ENCODE assay signal across 18 cellular contexts in the genomic region with DNA sequence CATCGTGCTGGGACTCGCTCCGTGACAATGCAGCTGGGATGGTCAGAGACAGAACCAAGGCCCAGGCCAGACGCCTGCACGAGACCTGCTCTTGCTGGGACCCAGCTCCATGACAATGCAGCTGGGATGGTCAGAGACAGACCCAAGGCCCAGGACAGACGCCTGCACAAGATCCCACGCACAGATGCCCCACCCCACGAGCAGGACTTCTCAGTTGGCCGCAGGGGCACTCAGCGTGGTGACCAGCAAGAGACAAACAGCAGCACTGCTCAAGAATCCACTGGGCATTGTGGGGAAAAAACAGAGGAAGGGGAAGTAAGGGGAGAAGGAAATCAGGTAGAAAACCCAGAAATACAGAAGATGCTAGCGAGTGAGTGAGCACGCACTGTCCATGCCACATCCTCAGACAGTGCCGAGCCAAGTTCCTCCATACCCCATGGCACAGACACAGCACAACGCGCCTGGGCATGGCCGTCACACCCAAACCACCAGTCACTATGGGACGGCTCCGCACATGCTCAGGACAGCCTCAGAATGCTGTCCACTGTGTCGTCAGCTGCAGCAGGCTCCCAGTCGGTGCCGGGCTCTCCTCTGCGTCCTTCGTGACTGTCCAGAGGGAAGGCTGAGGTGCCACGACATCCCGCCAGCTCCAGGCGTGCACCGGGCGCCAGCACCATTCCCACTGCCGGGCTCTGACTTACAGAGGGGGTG. TPM values are rescaled to one million over a fixed set of nuclear protein-coding genes. Genes with fewer than 3 reads are reported as not detected.
DNase-seq lines count a peak whose midpoint lies in the region; ATAC-seq, FAIRE-seq and TF ChIP-seq lines count a peak whose summit lies in the region.
"Had no signal": no experiment of that assay in that cellular context is flagged by ENCODE, and none has a peak within 500 bp of the region (broad histone marks: within the 10 kb centered on the region; RNA-seq: fewer than 3 reads in every experiment).

No MANE protein-coding gene starts in this region.

- H3K36me3 ChIP-seq in GM23338 (ENCODE audit: insufficient read depth) (no peaks in the 10 kb centered on the region), H1 (ENCODE audit: control insufficient read depth in 2 of 4, insufficient read depth in 4 of 4, low read length in 3 of 4) (peaks cover 0 to 38% (median 17%) of the 10 kb centered on the region in 4 experiments; a peak in 6 of 8 replicates)

- H3K9ac ChIP-seq in H1 (replicated peaks in 1 of 4; ENCODE audit: extremely low read depth in 1 of 4, low read depth in 3 of 4, low read length in 3 of 4): no peak overlapping the region; a peak in 1 of 7 replicates

- H3K27me3 Mint-ChIP-seq in activated CD8-positive, alpha-beta T cell treated with anti-CD3 and anti-CD28 coated beads, Interleukin-2, amount 10 ng/mL, durations not matched to agents 7 days and 5 days (ENCODE audit: low read depth): no peaks in the 10 kb centered on the region
- no peaks in the 10 kb centered on the region for H3K27me3 Mint-ChIP-seq in activated CD8-positive, alpha-beta T cell treated with anti-CD3 and anti-CD28 coated beads for 36 hours
- H3K27me3 Mint-ChIP-seq in GM23338 (ENCODE audit: insufficient read depth, low read depth, poor library complexity): peaks cover 8% of the 10 kb centered on the region
- H3K27me3 Mint-ChIP-seq in neural crest cell (ENCODE audit: low read depth): no peaks in the 10 kb centered on the region

- H3K56ac ChIP-seq in H1 (replicated peaks; ENCODE audit: insufficient read length, low read depth, low read length): no peak overlapping the region

- no peak for TF ChIP-seq RAD21 in H1 (IDR thresholded peaks at IDR 0.05 in 1 of 2, conservative IDR thresholded peaks at IDR 0.05 in 1 of 2; ENCODE audit: low read depth in 2 of 2, low read length in 2 of 2)

- peaks cover 41% of the 10 kb centered on the region for H3K36me3 Mint-ChIP-seq in activated CD8-positive, alpha-beta T cell treated with anti-CD3 and anti-CD28 coated beads, Interleukin-2, amount 10 ng/mL, durations not matched to agents 7 days and 5 days (ENCODE audit: low read depth)
- H3K36me3 Mint-ChIP-seq in activated CD8-positive, alpha-beta T cell treated with anti-CD3 and anti-CD28 coated beads for 36 hours (ENCODE audit: low read depth): peaks cover 20% of the 10 kb centered on the region
- H3K36me3 Mint-ChIP-seq in GM23338 (ENCODE audit: low read depth) (peaks cover 52% of the 10 kb centered on the region), neural crest cell (ENCODE audit: low read depth) (peaks cover 8% of the 10 kb centered on the region)

- no peak for TF ChIP-seq CTCF in activated CD8-positive, alpha-beta T cell treated with anti-CD3 and anti-CD28 coated beads for 36 hours (IDR thresholded peaks at IDR 0.05)
- TF ChIP-seq CTCF in GM23338 (conservative IDR thresholded peaks at IDR 0.05; ENCODE audit: low read depth in 2 of 2) (no peak), H1 (IDR thresholded peaks at IDR 0.05; ENCODE audit: control extremely low read depth in 1 of 3, insufficient read depth in 1 of 3, low read depth in 1 of 3, low read length in 3 of 3) (no peak), neural crest cell (conservative IDR thresholded peaks at IDR 0.05) (no peak)

- peak overlapping the region; percentile 49; the same call in 1 of the 2 replicates for H2BK5ac ChIP-seq in H1 (ENCODE audit: low read depth, low read length)

- H2AK5ac ChIP-seq in H1 (ENCODE audit: low read depth, low read length): no peak overlapping the region

- H3K27ac ChIP-seq in GM23338 (ENCODE audit: low read depth): no peak overlapping the region
- H3K27ac ChIP-seq in H1 (ENCODE audit: low read depth, low read length): no peak overlapping the region
- H3K27ac ChIP-seq: BLaER1 treated with 17β-estradiol and CSF1 and Interleukin-3, amounts not matched to agents 10 nM and 100 nM; PC-9 had no signal

- no peaks in the 10 kb centered on the region for H3K9me3 Mint-ChIP-seq in activated CD8-positive, alpha-beta T cell treated with anti-CD3 and anti-CD28 coated beads, Interleukin-2, amount 10 ng/mL, durations not matched to agents 7 days and 5 days (ENCODE audit: insufficient read depth)
- H3K9me3 Mint-ChIP-seq in activated CD8-positive, alpha-beta T cell treated with anti-CD3 and anti-CD28 coated beads for 36 hours: no peaks in the 10 kb centered on the region
- no peaks in the 10 kb centered on the region for H3K9me3 Mint-ChIP-seq in GM23338
- H3K9me3 Mint-ChIP-seq in neural crest cell: no peaks in the 10 kb centered on the region

- no peak overlapping the region for H2BK12ac ChIP-seq in H1 (ENCODE audit: low read depth, low read length)

- no peaks in the 10 kb centered on the region for H3K23me2 ChIP-seq in H1 (ENCODE audit: low read depth, low read length)

- H3K4me1 ChIP-seq in GM23338 (ENCODE audit: insufficient read depth) (no peaks in the 10 kb centered on the region), H1 (replicated peaks in 1 of 4; ENCODE audit: control insufficient read depth in 3 of 4, insufficient read depth in 4 of 4, low read length in 3 of 4) (no peaks in the 10 kb centered on the region; a peak in 3 of 7 replicates)
- H3K4me1 ChIP-seq: HAP-1 had no signal

- H3K79me2 ChIP-seq in GM23338 (replicated peaks; ENCODE audit: insufficient read depth) (peaks cover 72% of the 10 kb centered on the region), H1 (ENCODE audit: control insufficient read depth in 1 of 2, insufficient read depth in 2 of 2, low read length in 2 of 2) (peaks cover 4 to 70% of the 10 kb centered on the region in 2 experiments; a peak in 2 of 4 replicates)

- H3K14ac ChIP-seq in H1 (ENCODE audit: insufficient read length): no peak overlapping the region

- TF ChIP-seq POLR2A in H1 (IDR thresholded peaks at IDR 0.05; ENCODE audit: control extremely low read depth in 1 of 2, low read depth in 2 of 2, low read length in 2 of 2): no peak

- H3K4ac ChIP-seq in H1 (replicated peaks; ENCODE audit: insufficient read length, low read depth, low read length): no peak overlapping the region

- H3K9me3 ChIP-seq in H1 (ENCODE audit: insufficient read depth in 2 of 2, low read depth in 1 of 2, low read length in 1 of 2): no peaks in the 10 kb centered on the region
- H3K9me3 ChIP-seq: BLaER1 treated with 17β-estradiol and CSF1 and Interleukin-3, amounts not matched to agents 10 nM and 100 nM; HAP-1 had no signal

- H3F3A ChIP-seq in GM23338 (replicated peaks; ENCODE audit: low read depth): no peaks in the 10 kb centered on the region

- H4K91ac ChIP-seq in H1 (replicated peaks; ENCODE audit: insufficient read length, low read length): no peak overlapping the region

- H3K27ac Mint-ChIP-seq in activated CD8-positive, alpha-beta T cell treated with anti-CD3 and anti-CD28 coated beads, Interleukin-2, amount 10 ng/mL, durations not matched to agents 7 days and 5 days: peak overlapping the region; percentile 52
- H3K27ac Mint-ChIP-seq in activated CD8-positive, alpha-beta T cell treated with anti-CD3 and anti-CD28 coated beads for 36 hours: no peak overlapping the region
- H3K27ac Mint-ChIP-seq in GM23338 (peak overlapping the region; percentile 81; the same call in 1 of the 2 replicates), neural crest cell (ENCODE audit: unreplicated experiment) (peak overlapping the region; percentile 25)

- H3K79me1 ChIP-seq in H1 (ENCODE audit: low read depth, low read length): peaks cover 27% of the 10 kb centered on the region

- no peak overlapping the region for H3K18ac ChIP-seq in H1 (ENCODE audit: extremely low read depth, low read length)

- H4K5ac ChIP-seq in H1 (ENCODE audit: insufficient read length, low read depth, low read length): no peak overlapping the region

- H3K27me3 ChIP-seq in GM23338 (ENCODE audit: insufficient read depth) (no peaks in the 10 kb centered on the region), H1 (replicated peaks in 1 of 4; ENCODE audit: control insufficient read depth in 3 of 4, extremely low read depth in 1 of 4, insufficient read depth in 3 of 4, low read length in 3 of 4) (no peaks in the 10 kb centered on the region)
- H3K27me3 ChIP-seq: BLaER1 treated with 17β-estradiol and CSF1 and Interleukin-3, amounts not matched to agents 10 nM and 100 nM had no signal

- no peak overlapping the region for H3K4me3 Mint-ChIP-seq in activated CD8-positive, alpha-beta T cell treated with anti-CD3 and anti-CD28 coated beads, Interleukin-2, amount 10 ng/mL, durations not matched to agents 7 days and 5 days
- no peak overlapping the region for H3K4me3 Mint-ChIP-seq in activated CD8-positive, alpha-beta T cell treated with anti-CD3 and anti-CD28 coated beads for 36 hours
- no peak overlapping the region for H3K4me3 Mint-ChIP-seq in GM23338
- peak overlapping the region; percentile 18 for H3K4me3 Mint-ChIP-seq in neural crest cell

- no peak overlapping the region for H3K4me3 ChIP-seq in GM23338
- H3K4me3 ChIP-seq in H1 (ENCODE audit: extremely low read depth in 1 of 4, insufficient read depth in 2 of 4, low read depth in 3 of 4, low read length in 4 of 4): no peak overlapping the region
- H3K4me3 ChIP-seq: BLaER1 treated with 17β-estradiol and CSF1 and Interleukin-3, amounts not matched to agents 10 nM and 100 nM; HAP-1; PC-9 had no signal

- no peak overlapping the region for H2BK20ac ChIP-seq in H1 (ENCODE audit: low read length)

- no peak overlapping the region for H2BK15ac ChIP-seq in H1 (ENCODE audit: low read length)

- no peak for TF ChIP-seq EP300 in H1 (IDR thresholded peaks at IDR 0.05; ENCODE audit: borderline replicate concordance in 1 of 2, low read depth in 2 of 2, low read length in 2 of 2)

- no peak for DNase-seq in activated CD8-positive, alpha-beta T cell treated with anti-CD3 and anti-CD28 coated beads, Interleukin-2, amount 10 ng/mL, durations not matched to agents 7 days and 5 days
- DNase-seq in activated CD8-positive, alpha-beta T cell treated with anti-CD3 and anti-CD28 coated beads for 36 hours: no peak
- no peak for DNase-seq in GM23338 (ENCODE audit: low spot score)
- DNase-seq in H1 (ENCODE audit: low read depth in 1 of 2, low spot score in 2 of 2): no peak
- DNase-seq in neural crest cell (ENCODE audit: low read depth, low spot score): no peak
- no peak for DNase-seq in stimulated activated CD4-positive, alpha-beta T cell treated with anti-CD3 and anti-CD28 coated beads, Interleukin-2, amount 100 ng/mL, for 48 hours
- DNase-seq: DMS153, EL, MM.1S, NCI-H1930, NCI-H2171, NCI-H446 treated with DMSO at 0.1 percent for 48 hours, NCI-H748 treated with DMSO at 0.1 percent for 48 hours, PC-9 had no signal

- no peak for FAIRE-seq in H1 (lab: Jason Lieb, UNC)

- H2AFZ ChIP-seq in GM23338: no peak overlapping the region
- H2AFZ ChIP-seq in H1 (ENCODE audit: low read length): no peak overlapping the region
- H2AFZ ChIP-seq: PC-9 had no signal

- CTCF ChIA-PET in activated CD8-positive, alpha-beta T cell treated with anti-CD3 and anti-CD28 coated beads, Interleukin-2, amount 10 ng/mL, durations not matched to agents 7 days and 5 days (lab: Charles Lee): no interaction called here
- CTCF ChIA-PET in activated CD8-positive, alpha-beta T cell treated with anti-CD3 and anti-CD28 coated beads for 36 hours (lab: Charles Lee): no interaction called here
- CTCF ChIA-PET in H1 (lab: Charles Lee; ENCODE audit: partially characterized antibody): no interaction called here

- POLR2A ChIA-PET in activated CD8-positive, alpha-beta T cell treated with anti-CD3 and anti-CD28 coated beads, Interleukin-2, amount 10 ng/mL, durations not matched to agents 7 days and 5 days (lab: Charles Lee): no interaction called here
- POLR2A ChIA-PET in activated CD8-positive, alpha-beta T cell treated with anti-CD3 and anti-CD28 coated beads for 36 hours (lab: Charles Lee): interaction anchor here (1.0 kb wide), 1 partner anchor 10 kb away, joined by 3 read pairs; no protein-coding TSS in a partner anchor
- POLR2A ChIA-PET in H1 (lab: Charles Lee; ENCODE audit: partially characterized antibody): interaction anchor here (1.0 kb wide), 1 partner anchor 15 kb away, joined by 3 read pairs; no protein-coding TSS in a partner anchor

- H3K4me2 ChIP-seq in GM23338 (no peak overlapping the region), H1 (ENCODE audit: insufficient read depth in 1 of 2, low read depth in 2 of 2, low read length in 2 of 2) (no peak overlapping the region)
- H3K4me2 ChIP-seq: BLaER1 treated with 17β-estradiol and CSF1 and Interleukin-3, amounts not matched to agents 10 nM and 100 nM; PC-9 had no signal

- H4K20me1 ChIP-seq in GM23338 (replicated peaks; ENCODE audit: insufficient read depth) (peaks cover 22% of the 10 kb centered on the region), H1 (replicated peaks in 1 of 2; ENCODE audit: control insufficient read depth in 1 of 2, insufficient read depth in 2 of 2, low read length in 2 of 2) (peaks cover 12 to 33% of the 10 kb centered on the region in 2 experiments)

- H4K8ac ChIP-seq in H1 (ENCODE audit: extremely low read depth, insufficient read depth, low read length): no peak overlapping the region; the same call in 1 of the 2 replicates

- no peaks in the 10 kb centered on the region for H3K9me2 ChIP-seq in GM23338 (ENCODE audit: insufficient read depth)

- H2BK120ac ChIP-seq in H1 (replicated peaks; ENCODE audit: low read depth, low read length): no peak overlapping the region

- peaks cover 36% of the 10 kb centered on the region for H3K4me1 Mint-ChIP-seq in activated CD8-positive, alpha-beta T cell treated with anti-CD3 and anti-CD28 coated beads, Interleukin-2, amount 10 ng/mL, durations not matched to agents 7 days and 5 days (ENCODE audit: low read depth)
- peaks cover 17% of the 10 kb centered on the region for H3K4me1 Mint-ChIP-seq in activated CD8-positive, alpha-beta T cell treated with anti-CD3 and anti-CD28 coated beads for 36 hours (ENCODE audit: low read depth)
- peaks cover 16% of the 10 kb centered on the region for H3K4me1 Mint-ChIP-seq in GM23338
- H3K4me1 Mint-ChIP-seq in neural crest cell: peaks cover 8% of the 10 kb centered on the region

- intact Hi-C loops in activated CD8-positive, alpha-beta T cell treated with anti-CD3 and anti-CD28 coated beads for 36 hours (cut with micrococcal nuclease): no loop called here

- ATAC-seq in activated CD8-positive, alpha-beta T cell treated with anti-CD3 and anti-CD28 coated beads, Interleukin-2, amount 10 ng/mL, durations not matched to agents 7 days and 5 days: no peak
- no peak for ATAC-seq in activated CD8-positive, alpha-beta T cell treated with anti-CD3 and anti-CD28 coated beads for 36 hours
- no peak for ATAC-seq in GM23338
- no peak for ATAC-seq in HG03196 (IDR thresholded peaks at IDR 0.05; ENCODE audit: unreplicated experiment)
- ATAC-seq in GM21515 (IDR thresholded peaks at IDR 0.05; ENCODE audit: unreplicated experiment): no peak

- WGBS in H1 (ENCODE audit: extremely low coverage in 1 of 2, insufficient coverage in 1 of 2, insufficient read length in 1 of 2, insufficient replicate concordance in 2 of 2, low coverage in 1 of 2, low lambda C conversion rate in 2 of 2, missing lambda C conversion rate in 1 of 2), 2 experiments: 92% methylated on average over 26 of the region's 29 CpGs; no CpG with 5 or more reads in 1 of the 2 experiments

- no peak overlapping the region for H3K23ac ChIP-seq in H1 (ENCODE audit: insufficient read length)

RNA-seq across cellular contexts. Expression of a gene that starts 44.5 kb away (rescaled TPM):
- total RNA-seq in activated CD8-positive, alpha-beta T cell treated with anti-CD3 and anti-CD28 coated beads, Interleukin-2, amount 10 ng/mL, durations not matched to agents 7 days and 5 days: 10 to 100 TPM; 43.0 to 44.3 TPM
- 10 to 100 TPM; 24.5 to 29.0 TPM for total RNA-seq in activated CD8-positive, alpha-beta T cell treated with anti-CD3 and anti-CD28 coated beads for 36 hours
- total RNA-seq in GM23338 (2014; rRNA removed; shearing (Covaris generic)): 33.8 and 36.1 TPM in 2 replicates
- polyA plus RNA-seq in GM23338 (2016; fragmentation: Nextera tagmentation; extraction: Ambion mirVana) (12.3 and 13.1 TPM in 2 replicates), H1 (2011; rRNA removed) (6.8 and 11.4 TPM in 2 replicates)
- 34.0 and 35.7 TPM in 2 replicates for total RNA-seq in H1 (2021; fragmentation: NEBNext Ultra II Directional; extraction: Animal tissue kit (Norgen Biotek cat#: 25700))
- polyA plus RNA-seq in H1 (2011; cell fraction: cytosol; rRNA removed): 9.0 TPM
- polyA plus RNA-seq in H1 (2011; cell fraction: nucleus; rRNA removed): 27.1 TPM
- 19.0 to 25.1 TPM (median 23.0 TPM) in 4 replicates for polyA plus RNA-seq in H1 (2012, experiment 1 of 2)
- 15.0 TPM for polyA plus RNA-seq in H1 (2012, experiment 2 of 2)
- 13.9 TPM for polyA plus RNA-seq in H1 (2013, experiment 1 of 2)
- 13.1 TPM for polyA plus RNA-seq in H1 (2013, experiment 2 of 2)
- 10.0 and 12.5 TPM in 2 replicates for polyA minus RNA-seq in H1 (2011; rRNA and poly(A)+ RNA removed)
- 20.6 TPM for polyA minus RNA-seq in H1 (2011; cell fraction: cytosol; rRNA and poly(A)+ RNA removed)
- 24.8 TPM for polyA minus RNA-seq in H1 (2011; cell fraction: nucleus; rRNA and poly(A)+ RNA removed)
- 55.5 and 59.1 TPM in 2 replicates for total RNA-seq in neural crest cell
